Comparison of ENCODE assay signal across 16 cellular contexts in the genomic region with DNA sequence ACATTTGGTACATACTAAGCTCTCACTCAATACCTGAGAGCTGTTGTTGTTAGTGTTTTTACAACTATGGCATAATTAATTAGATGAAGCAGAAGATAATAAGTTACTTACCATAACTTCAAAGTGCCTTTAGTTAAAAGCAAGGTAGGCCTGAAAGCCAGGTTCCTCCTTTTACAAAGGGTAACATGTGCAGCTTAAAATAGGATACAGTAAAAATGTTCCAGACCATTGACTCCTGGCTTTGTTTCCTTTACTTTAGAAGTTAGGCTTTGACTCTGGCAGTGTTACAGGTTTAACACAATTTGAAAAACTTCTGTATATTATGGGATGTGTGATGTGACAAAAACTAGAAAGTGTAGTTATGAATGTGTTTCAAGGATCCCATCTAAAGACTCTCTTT.
DNase-seq lines count a peak whose midpoint lies in the region; ATAC-seq, FAIRE-seq and TF ChIP-seq lines count a peak whose summit lies in the region.
"Had no signal": no experiment of that assay in that cellular context is flagged by ENCODE, and none has a peak within 500 bp of the region (broad histone marks: within the 10 kb centered on the region; RNA-seq: fewer than 3 reads in every experiment).

No MANE protein-coding gene starts in this region.

- H3K4me1 ChIP-seq in kidney (ENCODE audit: control insufficient read depth in 1 of 2, insufficient read depth in 1 of 2, low read depth in 1 of 2, low read length in 2 of 2) = peaks cover 0 to 15% of the 10 kb centered on the region in 2 donors
- H3K4me1 ChIP-seq in SJCRH30 = no peaks in the 10 kb centered on the region
- H3K4me1 ChIP-seq: breast epithelium, heart left ventricle had no signal

- H3K27me3 Mint-ChIP-seq in progenitor cell of endocrine pancreas = no peaks in the 10 kb centered on the region
- H3K27me3 Mint-ChIP-seq: T-cell had no signal

- no peak overlapping the region for H3K4me3 ChIP-seq in kidney (ENCODE audit: low read length in 2 of 2)
- no peak overlapping the region for H3K4me3 ChIP-seq in SJCRH30
- H3K4me3 ChIP-seq: breast epithelium, heart left ventricle had no signal

- H3K9me3 ChIP-seq in kidney (ENCODE audit: control insufficient read depth in 1 of 2, low read length in 2 of 2) (no peaks in the 10 kb centered on the region), SJCRH30 (replicated peaks) (no peaks in the 10 kb centered on the region)
- H3K9me3 ChIP-seq: breast epithelium, heart left ventricle had no signal

- no peaks in the 10 kb centered on the region for H3K36me3 Mint-ChIP-seq in progenitor cell of endocrine pancreas (ENCODE audit: insufficient read depth)
- H3K36me3 Mint-ChIP-seq: stimulated activated memory B cell treated with anti-CD40 and anti-IgM and Interleukin-4, amounts not matched to agents 10 μg/mL and 1 μg/mL and 100 μg/mL, for 72 hours; T-cell had no signal

- H3K4me1 Mint-ChIP-seq in progenitor cell of endocrine pancreas (ENCODE audit: low read depth) = peaks cover 37% of the 10 kb centered on the region

- FAIRE-seq in kidney (lab: Jason Lieb, UNC) = peak; percentile 13

- no peak overlapping the region for H3K9ac ChIP-seq in kidney (ENCODE audit: low read length in 2 of 2)

- DNase-seq in kidney (no peak), progenitor cell of endocrine pancreas (ENCODE audit: low spot score, unreplicated experiment) (no peak), NCI-H446 treated with DMSO at 0.1 percent for 48 hours (lab: John Stamatoyannopoulos, UW) (no peak), NCI-H1092 treated with DMSO at 0.1 percent for 48 hours (lab: John Stamatoyannopoulos, UW) (no peak), SJCRH30 (no peak)
- DNase-seq: activated gamma-delta T cell, GF-D8, heart left ventricle, NCI-H1694, T-cell had no signal

- peak; percentile 9 for ATAC-seq in GM18870 (IDR thresholded peaks at IDR 0.05; ENCODE audit: unreplicated experiment)
- ATAC-seq in GM21529 (IDR thresholded peaks at IDR 0.05; ENCODE audit: unreplicated experiment) = peak; percentile 34
- ATAC-seq in HG03095 (IDR thresholded peaks at IDR 0.05; ENCODE audit: unreplicated experiment) = peak; percentile 39
- ATAC-seq: heart left ventricle; stimulated activated memory B cell treated with anti-CD40 and anti-IgM and Interleukin-4, amounts not matched to agents 10 μg/mL and 1 μg/mL and 100 μg/mL, for 72 hours; T-cell had no signal

- TF ChIP-seq CTCF in kidney (IDR thresholded peaks at IDR 0.05; ENCODE audit: borderline replicate concordance, extremely low read depth, insufficient read depth) (no peak), progenitor cell of endocrine pancreas (IDR thresholded peaks at IDR 0.05; ENCODE audit: unreplicated experiment) (no peak)

- H3K27me3 ChIP-seq in SJCRH30 = no peaks in the 10 kb centered on the region
- H3K27me3 ChIP-seq: breast epithelium, heart left ventricle had no signal

- H3K36me3 ChIP-seq in kidney (ENCODE audit: control insufficient read depth in 1 of 2, insufficient read depth in 2 of 2, low read length in 2 of 2) (no peaks in the 10 kb centered on the region), SJCRH30 (no peaks in the 10 kb centered on the region)
- H3K36me3 ChIP-seq: breast epithelium, heart left ventricle had no signal

- no peak overlapping the region for H3K27ac Mint-ChIP-seq in progenitor cell of endocrine pancreas
- H3K27ac Mint-ChIP-seq: stimulated activated memory B cell treated with anti-CD40 and anti-IgM and Interleukin-4, amounts not matched to agents 10 μg/mL and 1 μg/mL and 100 μg/mL, for 72 hours; T-cell had no signal

- intact Hi-C loops in kidney (cut with DNase I) = no loop called here

- no peak overlapping the region for H3K27ac ChIP-seq in kidney (ENCODE audit: low read depth in 2 of 2, low read length in 2 of 2)
- no peak overlapping the region for H3K27ac ChIP-seq in SJCRH30
- H3K27ac ChIP-seq: breast epithelium, C4-2B, heart left ventricle had no signal

- H3K9me3 Mint-ChIP-seq in progenitor cell of endocrine pancreas (ENCODE audit: low read depth) = peaks cover 3% of the 10 kb centered on the region
- H3K9me3 Mint-ChIP-seq: stimulated activated memory B cell treated with anti-CD40 and anti-IgM and Interleukin-4, amounts not matched to agents 10 μg/mL and 1 μg/mL and 100 μg/mL, for 72 hours; T-cell had no signal

- H3K4me3 Mint-ChIP-seq in progenitor cell of endocrine pancreas (ENCODE audit: low read depth) = no peak overlapping the region
- H3K4me3 Mint-ChIP-seq: stimulated activated memory B cell treated with anti-CD40 and anti-IgM and Interleukin-4, amounts not matched to agents 10 μg/mL and 1 μg/mL and 100 μg/mL, for 72 hours; T-cell had no signal
